In the genomic region with DNA sequence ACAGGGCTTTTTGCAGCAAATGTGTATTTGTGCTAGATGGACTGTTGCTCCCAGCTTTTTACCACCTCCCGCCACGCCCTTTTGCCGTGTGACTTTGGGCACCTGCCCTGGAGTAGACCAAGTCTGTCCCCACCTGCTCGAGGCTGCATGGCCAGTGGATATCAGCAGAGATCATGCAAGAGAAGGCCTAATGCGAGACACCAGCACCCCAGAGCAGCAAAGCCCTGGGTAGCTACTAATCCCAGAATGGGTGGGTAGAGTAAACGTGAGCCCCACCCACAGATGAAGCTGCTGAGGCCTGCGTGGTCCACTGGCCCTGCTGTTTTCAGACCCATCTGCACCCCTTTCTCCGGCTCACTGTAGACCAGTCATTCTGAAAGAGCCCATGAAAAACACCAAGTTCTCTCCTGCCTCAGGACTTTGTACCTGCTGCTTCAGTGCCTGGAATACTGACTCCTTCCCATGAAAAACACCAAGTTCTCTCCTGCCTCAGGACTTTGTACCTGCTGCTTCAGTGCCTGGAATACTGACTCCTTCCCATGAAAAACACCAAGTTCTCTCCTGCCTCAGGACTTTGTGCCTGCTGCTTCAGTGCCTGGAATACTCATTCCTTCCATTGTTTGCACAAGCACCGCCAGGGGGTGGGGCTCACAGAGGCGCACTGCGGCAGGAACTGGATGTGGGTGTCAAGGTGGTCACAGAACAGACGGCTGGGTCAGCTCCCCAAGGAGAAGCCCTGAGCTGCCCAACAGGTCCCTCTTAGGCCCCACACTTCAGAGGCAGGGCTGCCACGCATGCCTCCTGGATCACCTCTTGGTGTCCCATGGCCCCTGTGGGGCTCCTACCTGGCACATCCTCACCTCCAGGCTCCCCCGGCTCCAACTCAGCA, we compare ENCODE assay signal across 12 cellular contexts. TPM values are rescaled to one million over a fixed set of nuclear protein-coding genes. Genes with fewer than 3 reads are reported as not detected.
DNase-seq lines count a peak whose midpoint lies in the region; ATAC-seq, FAIRE-seq and TF ChIP-seq lines count a peak whose summit lies in the region.
"Had no signal": no experiment of that assay in that cellular context is flagged by ENCODE, and none has a peak within 500 bp of the region (broad histone marks: within the 10 kb centered on the region; RNA-seq: fewer than 3 reads in every experiment).

No MANE protein-coding gene starts in this region.

- H3K4me3 ChIP-seq in HCT116 (replicated peaks in 1 of 2; ENCODE audit: low read depth in 1 of 2, low read length in 2 of 2) (no peak overlapping the region), mucosa of descending colon (no peak overlapping the region)
- H3K4me3 ChIP-seq: GM23248, heart right ventricle had no signal

- peaks cover 8% of the 10 kb centered on the region for H3K4me1 Mint-ChIP-seq in central memory CD8-positive, alpha-beta T cell

- H3K79me2 ChIP-seq in HCT116 (ENCODE audit: insufficient read depth, low read length), result no peaks in the 10 kb centered on the region

- POLR2A ChIA-PET in HCT116 (lab: Charles Lee), result interaction anchor here (0.9 kb wide), 1 partner anchor 174 kb away, joined by 3 read pairs; no protein-coding TSS in a partner anchor

- no peaks in the 10 kb centered on the region for H3K9me2 ChIP-seq in HCT116 (ENCODE audit: insufficient read depth)

- H3K9ac ChIP-seq in HCT116 (ENCODE audit: low read length), result no peak overlapping the region
- H3K9ac ChIP-seq: GM23248 had no signal

- peak overlapping the region; percentile 16 for H3K27ac Mint-ChIP-seq in central memory CD8-positive, alpha-beta T cell (ENCODE audit: low read depth)
- H3K27ac Mint-ChIP-seq: stimulated activated naive CD8-positive, alpha-beta T cell treated with anti-CD3 and anti-CD28 coated beads, Interleukin-15, Interleukin-2, amounts not matched to agents 100 ng/mL and 50 ng/mL, for 24 hours had no signal

- no TSS peak for BruUV-seq in HCT116 (replicated peaks; lab: Mats Ljungman, UMichigan)

- TF ChIP-seq CTCF in HCT116 (IDR thresholded peaks at IDR 0.05 in 2 of 3, conservative IDR thresholded peaks at IDR 0.05 in 1 of 3; ENCODE audit: borderline replicate concordance in 1 of 3, insufficient read depth in 1 of 3, low read depth in 2 of 3, low read length in 2 of 3) (peak in 2 of 3 experiments; percentile 26 to 29; a peak in 1 of 6 replicates), mucosa of descending colon (IDR thresholded peaks at IDR 0.05) (no peak)

- H3K36me3 Mint-ChIP-seq in central memory CD8-positive, alpha-beta T cell (ENCODE audit: insufficient read depth), result peaks cover 6% of the 10 kb centered on the region

- no peaks in the 10 kb centered on the region for H3K36me3 ChIP-seq in HCT116 (ENCODE audit: control insufficient read depth in 1 of 2, insufficient read depth in 2 of 2, low read length in 2 of 2)
- H3K36me3 ChIP-seq in mucosa of descending colon (ENCODE audit: low read depth), result no peaks in the 10 kb centered on the region
- H3K36me3 ChIP-seq: heart right ventricle had no signal

- peak; percentile 55 for ATAC-seq in HCT116
- ATAC-seq in central memory CD8-positive, alpha-beta T cell (replicated peaks; ENCODE audit: extremely low read depth, poor library complexity, severe bottlenecking), result no peak
- peak; percentile 85 for ATAC-seq in mucosa of descending colon
- no peak for ATAC-seq in GM21528 (IDR thresholded peaks at IDR 0.05; ENCODE audit: low FRiP score, unreplicated experiment)
- no peak for ATAC-seq in HG03280 (IDR thresholded peaks at IDR 0.05; ENCODE audit: unreplicated experiment)

- TF ChIP-seq RAD21 in HCT116 (IDR thresholded peaks at IDR 0.05; ENCODE audit: low read depth), result no peak

- intact Hi-C loops in HCT116 (cut with micrococcal nuclease), result no loop called here
- intact Hi-C loops in mucosa of descending colon (cut with DNase I, micrococcal nuclease), result loop anchor here (10.0 kb wide), 3 partner anchors 54 to 184 kb away; no protein-coding TSS in a partner anchor

- H3K27ac ChIP-seq in HCT116 (ENCODE audit: low read depth, low read length), result peak overlapping the region; percentile 17; the same call in 1 of the 2 replicates
- H3K27ac ChIP-seq: GM23248, heart right ventricle had no signal

- H3K9me3 ChIP-seq in HCT116 (ENCODE audit: control insufficient read depth in 1 of 2, insufficient read depth in 1 of 2, low read depth in 1 of 2, low read length in 2 of 2) (no peaks in the 10 kb centered on the region), mucosa of descending colon (no peaks in the 10 kb centered on the region)
- H3K9me3 ChIP-seq: heart right ventricle had no signal

- H3K27me3 ChIP-seq in HCT116 (ENCODE audit: insufficient read depth, low read length), result no peaks in the 10 kb centered on the region
- H3K27me3 ChIP-seq: heart right ventricle had no signal

- no peak overlapping the region for H3K4me3 Mint-ChIP-seq in central memory CD8-positive, alpha-beta T cell
- H3K4me3 Mint-ChIP-seq: stimulated activated naive CD8-positive, alpha-beta T cell treated with anti-CD3 and anti-CD28 coated beads, Interleukin-15, Interleukin-2, amounts not matched to agents 100 ng/mL and 50 ng/mL, for 24 hours had no signal

- no peaks in the 10 kb centered on the region for H4K20me1 ChIP-seq in HCT116 (ENCODE audit: insufficient read depth)

- RAD21 ChIA-PET in HCT116 (lab: Charles Lee; ENCODE audit: low non-redundant PET in 1 of 2, low total read pairs in 2 of 2, uncharacterized antibody in 2 of 2, unreplicated experiment in 2 of 2), result no interaction called here

- DNase-seq in DMS53 (lab: John Stamatoyannopoulos, UW) (peak; percentile 71), HCT116 (ENCODE audit: low read depth, low spot score) (no peak), mucosa of descending colon (peak; percentile 87 to 92 (median 88)), Ammon's horn (ENCODE audit: low spot score) (no peak), urothelium cell line (ENCODE audit: low spot score) (no peak)
- no peak for DNase-seq in central memory CD8-positive, alpha-beta T cell (ENCODE audit: low spot score in 2 of 2)
- DNase-seq: GM23248; heart right ventricle; NK-92 treated with Interleukin-12 subunit alpha and Interleukin-12 subunit beta, amount 100 ng/mL, for 24 hours had no signal

- no peak for TF ChIP-seq POLR2A in HCT116 (IDR thresholded peaks at IDR 0.05; ENCODE audit: borderline replicate concordance, extremely low read depth, insufficient read depth, insufficient read length)

- CTCF ChIA-PET in HCT116 (lab: Charles Lee), result interaction anchor here (1.3 kb wide), 1 partner anchor 248 kb away, joined by 3 read pairs; no protein-coding TSS in a partner anchor

- FAIRE-seq in urothelium cell line (lab: Jason Lieb, UNC), result no peak

- no peaks in the 10 kb centered on the region for H3K9me3 Mint-ChIP-seq in central memory CD8-positive, alpha-beta T cell
- H3K9me3 Mint-ChIP-seq: stimulated activated naive CD8-positive, alpha-beta T cell treated with anti-CD3 and anti-CD28 coated beads, Interleukin-15, Interleukin-2, amounts not matched to agents 100 ng/mL and 50 ng/mL, for 24 hours had no signal

- peaks cover 18 to 36% of the 10 kb centered on the region in 2 experiments for H3K4me1 ChIP-seq in HCT116 (ENCODE audit: control insufficient read depth in 1 of 2, insufficient read depth in 2 of 2, low read length in 2 of 2)
- peaks cover 30% of the 10 kb centered on the region for H3K4me1 ChIP-seq in mucosa of descending colon (ENCODE audit: low read depth)

- H2AFZ ChIP-seq in HCT116 (ENCODE audit: low read depth, low read length, poor library complexity, severe bottlenecking), result no peak overlapping the region
- H2AFZ ChIP-seq: GM23248 had no signal

- H3K27me3 Mint-ChIP-seq in central memory CD8-positive, alpha-beta T cell, result no peaks in the 10 kb centered on the region
- H3K27me3 Mint-ChIP-seq: stimulated activated naive CD8-positive, alpha-beta T cell treated with anti-CD3 and anti-CD28 coated beads, Interleukin-15, Interleukin-2, amounts not matched to agents 100 ng/mL and 50 ng/mL, for 24 hours had no signal

- peak overlapping the region; percentile 43 for H3K4me2 ChIP-seq in HCT116 (ENCODE audit: low read length)

TF ChIP-seq in HCT116, 20 proteins besides CTCF, POLR2A, EP300 and RAD21:
- TF ChIP-seq POLR2AphosphoS5 (IDR thresholded peaks at IDR 0.05; ENCODE audit: low read depth, low read length) (no peak), EZH2 (IDR thresholded peaks at IDR 0.05) (no peak), ZFX (IDR thresholded peaks at IDR 0.05) (no peak), SRF (IDR thresholded peaks at IDR 0.05; ENCODE audit: low read depth) (no peak), CBX3 (IDR thresholded peaks at IDR 0.05; ENCODE audit: low read depth) (no peak), ELF1 (IDR thresholded peaks at IDR 0.05; ENCODE audit: borderline replicate concordance, low read depth) (no peak), SIN3A (IDR thresholded peaks at IDR 0.05; ENCODE audit: low read depth) (no peak), EGR1 (IDR thresholded peaks at IDR 0.05; ENCODE audit: low read depth) (no peak)
- TF ChIP-seq, protein P1, sequence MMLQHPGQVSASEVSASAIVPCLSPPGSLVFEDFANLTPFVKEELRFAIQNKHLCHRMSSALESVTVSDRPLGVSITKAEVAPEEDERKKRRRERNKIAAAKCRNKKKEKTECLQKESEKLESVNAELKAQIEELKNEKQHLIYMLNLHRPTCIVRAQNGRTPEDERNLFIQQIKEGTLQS (IDR thresholded peaks at IDR 0.05), result no peak
- TF ChIP-seq, protein P2, sequence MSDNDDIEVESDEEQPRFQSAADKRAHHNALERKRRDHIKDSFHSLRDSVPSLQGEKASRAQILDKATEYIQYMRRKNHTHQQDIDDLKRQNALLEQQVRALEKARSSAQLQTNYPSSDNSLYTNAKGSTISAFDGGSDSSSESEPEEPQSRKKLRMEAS (IDR thresholded peaks at IDR 0.05), result no peak
- TF ChIP-seq, protein P3, sequence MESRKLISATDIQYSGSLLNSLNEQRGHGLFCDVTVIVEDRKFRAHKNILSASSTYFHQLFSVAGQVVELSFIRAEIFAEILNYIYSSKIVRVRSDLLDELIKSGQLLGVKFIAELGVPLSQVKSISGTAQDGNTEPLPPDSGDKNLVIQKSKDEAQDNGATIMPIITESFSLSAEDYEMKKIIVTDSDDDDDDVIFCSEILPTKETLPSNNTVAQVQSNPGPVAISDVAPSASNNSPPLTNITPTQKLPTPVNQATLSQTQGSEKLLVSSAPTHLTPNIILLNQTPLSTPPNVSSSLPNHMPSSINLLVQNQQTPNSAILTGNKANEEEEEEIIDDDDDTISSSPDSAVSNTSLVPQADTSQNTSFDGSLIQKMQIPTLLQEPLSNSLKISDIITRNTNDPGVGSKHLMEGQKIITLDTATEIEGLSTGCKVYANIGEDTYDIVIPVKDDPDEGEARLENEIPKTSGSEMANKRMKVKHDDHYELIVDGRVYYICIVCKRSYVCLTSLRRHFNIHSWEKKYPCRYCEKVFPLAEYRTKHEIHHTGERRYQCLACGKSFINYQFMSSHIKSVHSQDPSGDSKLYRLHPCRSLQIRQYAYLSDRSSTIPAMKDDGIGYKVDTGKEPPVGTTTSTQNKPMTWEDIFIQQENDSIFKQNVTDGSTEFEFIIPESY (IDR thresholded peaks at IDR 0.05; ENCODE audit: extremely low read depth, insufficient replicate concordance, low read length), result no peak

RNA-seq across cellular contexts. Expression of a gene that starts 5.1 kb away (rescaled TPM):
- total RNA-seq in HCT116 (2021; ENCODE audit: unreplicated experiment) (41.0 TPM), mucosa of descending colon (10 to 100 TPM; 50.3 to 51.5 (median 51.2) TPM)
- polyA plus RNA-seq in HCT116 (2012), result 44.4 and 46.7 TPM in 2 replicates

RNA-seq across cellular contexts. Expression of a gene that starts 31.6 kb away (rescaled TPM):
- 52.8 TPM for total RNA-seq in HCT116 (2021; ENCODE audit: unreplicated experiment)
- polyA plus RNA-seq in HCT116 (2012), result 21.4 and 22.2 TPM in 2 replicates
- 10 to 100 TPM; 48.1 to 75.3 (median 73.0) TPM for total RNA-seq in mucosa of descending colon

Comparison
In these comparisons a context has a peak if more than half of its experiments do, and no peak if none do; other contexts are left out.
1. DNase-seq: peak in DMS53 (single experiment) and mucosa of descending colon (3 of 3); none in HCT116 (single experiment), central memory CD8-positive, alpha-beta T cell (0 of 2), Ammon's horn (single experiment) and urothelium cell line (single experiment).
2. ATAC-seq: peak in HCT116 (single experiment) and mucosa of descending colon (single experiment); none in central memory CD8-positive, alpha-beta T cell (single experiment), GM21528 (single experiment) and HG03280 (single experiment).